ENCODE assay signal across 25 cellular contexts in genomic region chr9:103287361-103287760, GRCh38.
"Had no signal": no experiment of that assay in that cellular context is flagged by ENCODE, and none has a peak within 500 bp of the region (broad histone marks: within the 10 kb centered on the region; RNA-seq: fewer than 3 reads in every experiment).

No MANE protein-coding gene starts in this region.

- H3K36me3 Mint-ChIP-seq: naive B cell, natural killer cell had no signal

- H3K27ac Mint-ChIP-seq: naive B cell; natural killer cell; progenitor cell of endocrine pancreas; stimulated activated naive CD8-positive, alpha-beta T cell treated with anti-CD3 and anti-CD28 coated beads, Interleukin-15, Interleukin-2, amounts not matched to agents 100 ng/mL and 50 ng/mL, for 24 hours had no signal

- H3K27me3 ChIP-seq: left lung, ovary, right atrium auricular region, right lobe of liver, suprapubic skin, tibial artery, upper lobe of right lung, uterus had no signal

- H3K4me1 Mint-ChIP-seq: naive B cell, natural killer cell had no signal

- H3K27ac ChIP-seq: left lung, lower lobe of right lung, ovary, right atrium auricular region, right lobe of liver, suprapubic skin, thoracic aorta, tibial artery, upper lobe of right lung, uterus had no signal

- H3K4me1 ChIP-seq: left lung, lower lobe of right lung, right atrium auricular region, right lobe of liver, suprapubic skin, tibial artery, upper lobe of right lung, uterus had no signal

- H3K36me3 ChIP-seq: left lung, lower lobe of right lung, ovary, right atrium auricular region, right lobe of liver, suprapubic skin, thoracic aorta, tibial artery, upper lobe of right lung, uterus had no signal

- H3K4me3 Mint-ChIP-seq: natural killer cell; stimulated activated naive CD8-positive, alpha-beta T cell treated with anti-CD3 and anti-CD28 coated beads, Interleukin-15, Interleukin-2, amounts not matched to agents 100 ng/mL and 50 ng/mL, for 24 hours had no signal

- ATAC-seq: left colon, left lung, lower lobe of right lung, natural killer cell, right lobe of liver, upper lobe of right lung had no signal

- DNase-seq: hippocampal formation; kidney; left colon; left lung; lower lobe of right lung; mammary epithelial cell; mesenchymal stem cell; naive B cell; natural killer cell; ovary; right lobe of liver; stimulated activated CD4-positive, alpha-beta T cell treated with anti-CD3 and anti-CD28 coated beads, Interleukin-12 subunit alpha, Interleukin-12 subunit beta, amount 100 ng/mL, for 4 hours; stimulated activated CD4-positive, alpha-beta T cell treated with anti-CD3 and anti-CD28 coated beads, Interleukin-15, amount 100 ng/mL, for 24 hours; stimulated activated CD4-positive, alpha-beta T cell treated with anti-CD3 and anti-CD28 coated beads, Interleukin-2, amount 100 ng/mL, for 24 hours; stimulated activated CD4-positive, alpha-beta T cell treated with anti-CD3 and anti-CD28 coated beads, Interleukin-4, amount 100 ng/mL, for 1 hour; stimulated activated naive CD4-positive, alpha-beta T cell; tibial artery; trophoblast cell; upper lobe of right lung; uterus had no signal

- FAIRE-seq: kidney had no signal

- H3K4me3 ChIP-seq: left lung, lower lobe of right lung, ovary, right atrium auricular region, right lobe of liver, suprapubic skin, thoracic aorta, tibial artery, upper lobe of right lung, uterus had no signal

- H3K9me3 ChIP-seq: lower lobe of right lung, ovary, right atrium auricular region, right lobe of liver, thoracic aorta, tibial artery, upper lobe of right lung, uterus had no signal

- H3K9me3 Mint-ChIP-seq: stimulated activated naive CD8-positive, alpha-beta T cell treated with anti-CD3 and anti-CD28 coated beads, Interleukin-15, Interleukin-2, amounts not matched to agents 100 ng/mL and 50 ng/mL, for 24 hours had no signal

- H3K27me3 Mint-ChIP-seq: naive B cell; progenitor cell of endocrine pancreas; stimulated activated naive CD8-positive, alpha-beta T cell treated with anti-CD3 and anti-CD28 coated beads, Interleukin-15, Interleukin-2, amounts not matched to agents 100 ng/mL and 50 ng/mL, for 24 hours had no signal
